Comparison of ENCODE assay signal across 3 cellular contexts in the genomic region with DNA sequence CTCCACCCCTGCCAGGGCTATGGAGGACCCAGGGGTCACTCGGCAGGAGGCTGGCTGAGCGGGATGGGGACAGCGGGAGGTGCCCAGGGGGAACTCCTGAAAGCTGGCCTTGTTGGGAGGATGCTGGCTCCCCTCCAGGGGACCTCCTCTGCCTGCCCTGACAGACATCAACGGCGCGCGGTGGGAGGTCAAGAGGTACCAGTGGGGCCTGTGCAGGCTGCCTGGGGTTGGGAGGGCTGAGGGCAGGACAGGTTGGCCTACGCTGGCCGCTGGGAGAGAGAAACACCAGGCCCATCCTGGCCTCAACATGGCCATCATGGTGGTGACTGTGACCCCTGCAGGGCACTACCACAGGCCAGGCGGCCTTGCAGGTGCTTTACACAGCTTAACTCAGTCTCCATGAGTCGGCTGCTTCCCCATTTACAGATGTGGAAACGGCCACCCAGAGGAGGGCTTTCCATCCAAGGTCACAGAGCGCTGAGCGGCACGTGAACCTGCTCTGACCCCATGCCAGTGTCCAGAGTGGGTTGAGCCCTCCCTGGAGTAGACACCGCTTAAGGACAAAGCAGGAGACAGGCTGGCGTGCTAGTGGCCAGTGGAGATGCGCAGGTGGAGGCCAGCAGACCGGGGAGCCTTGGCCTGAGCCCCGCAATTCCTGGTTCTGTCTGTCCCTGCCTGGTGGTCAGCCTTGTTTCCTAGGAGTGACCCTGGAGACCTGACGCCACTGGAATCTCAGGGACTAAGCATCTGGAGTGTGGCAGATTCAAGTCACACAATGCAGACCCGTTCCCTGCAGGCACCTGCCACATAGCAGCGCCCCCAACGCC.
A peak's percentile ranks its signal among the peaks of the same experiment; 100 is the strongest.
TF ChIP-seq lines count a peak whose summit lies in the region.

No MANE protein-coding gene starts in this region.

TF ChIP-seq in SK-N-SH, 30 proteins besides CTCF, POLR2A, EP300 and RAD21:
- TF ChIP-seq EZH2phosphoT487 (IDR thresholded peaks at IDR 0.05; ENCODE audit: borderline replicate concordance, low read depth) (no peak), CHD2 (IDR thresholded peaks at IDR 0.05; ENCODE audit: low read length, partially characterized antibody) (no peak), FOXJ3 (CRISPR knock-in tag; IDR thresholded peaks at IDR 0.05) (no peak)
- TF ChIP-seq, protein P1, sequence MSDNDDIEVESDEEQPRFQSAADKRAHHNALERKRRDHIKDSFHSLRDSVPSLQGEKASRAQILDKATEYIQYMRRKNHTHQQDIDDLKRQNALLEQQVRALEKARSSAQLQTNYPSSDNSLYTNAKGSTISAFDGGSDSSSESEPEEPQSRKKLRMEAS (IDR thresholded peaks at IDR 0.05; ENCODE audit: low read depth) = no peak
TF ChIP-seq in SK-N-SH: peak in this region for 0.

TF ChIP-seq in SK-N-SH treated with all-trans-retinoic acid at 6 μM for 48 hours, 23 proteins besides CTCF, POLR2A, EP300 and RAD21 (continues in another document):
- TF ChIP-seq RARB (CRISPR knock-in tag; IDR thresholded peaks at IDR 0.05) (no peak), OSR1 (CRISPR knock-in tag; IDR thresholded peaks at IDR 0.05) (no peak), PPARA (CRISPR knock-in tag; IDR thresholded peaks at IDR 0.05; ENCODE audit: borderline replicate concordance) (no peak), ZFP30 (CRISPR knock-in tag; IDR thresholded peaks at IDR 0.05) (no peak), ZNF565 (CRISPR knock-in tag; conservative IDR thresholded peaks at IDR 0.05; ENCODE audit: low read depth) (no peak), ISL1 (CRISPR knock-in tag; IDR thresholded peaks at IDR 0.05) (no peak), CREB5 (CRISPR knock-in tag; IDR thresholded peaks at IDR 0.05; ENCODE audit: low read depth) (no peak), ZC3H10 (CRISPR knock-in tag; IDR thresholded peaks at IDR 0.05) (no peak), GLIS3 (CRISPR knock-in tag; IDR thresholded peaks at IDR 0.05) (no peak), ARNTL (CRISPR knock-in tag; IDR thresholded peaks at IDR 0.05; ENCODE audit: borderline replicate concordance, low read depth) (no peak), ZNF70 (CRISPR knock-in tag; IDR thresholded peaks at IDR 0.05) (no peak), POU6F1 (CRISPR knock-in tag; IDR thresholded peaks at IDR 0.05; ENCODE audit: borderline replicate concordance, low read depth) (no peak), TSHZ2 (CRISPR knock-in tag; IDR thresholded peaks at IDR 0.05) (no peak)
- TF ChIP-seq, protein P2, sequence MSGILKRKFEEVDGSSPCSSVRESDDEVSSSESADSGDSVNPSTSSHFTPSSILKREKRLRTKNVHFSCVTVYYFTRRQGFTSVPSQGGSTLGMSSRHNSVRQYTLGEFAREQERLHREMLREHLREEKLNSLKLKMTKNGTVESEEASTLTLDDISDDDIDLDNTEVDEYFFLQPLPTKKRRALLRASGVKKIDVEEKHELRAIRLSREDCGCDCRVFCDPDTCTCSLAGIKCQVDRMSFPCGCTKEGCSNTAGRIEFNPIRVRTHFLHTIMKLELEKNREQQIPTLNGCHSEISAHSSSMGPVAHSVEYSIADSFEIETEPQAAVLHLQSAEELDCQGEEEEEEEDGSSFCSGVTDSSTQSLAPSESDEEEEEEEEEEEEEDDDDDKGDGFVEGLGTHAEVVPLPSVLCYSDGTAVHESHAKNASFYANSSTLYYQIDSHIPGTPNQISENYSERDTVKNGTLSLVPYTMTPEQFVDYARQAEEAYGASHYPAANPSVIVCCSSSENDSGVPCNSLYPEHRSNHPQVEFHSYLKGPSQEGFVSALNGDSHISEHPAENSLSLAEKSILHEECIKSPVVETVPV (CRISPR knock-in tag; IDR thresholded peaks at IDR 0.05) = no peak

TF ChIP-seq in HepG2, 621 proteins besides CTCF, POLR2A, EP300 and RAD21:
- no peak for TF ChIP-seq SRSF9 (IDR thresholded peaks at IDR 0.05; ENCODE audit: borderline replicate concordance, insufficient read depth, low read depth, low read length, poor library complexity, severe bottlenecking)
- peak; percentile 55; the same call in 1 of the 2 replicates for TF ChIP-seq GATAD2A (CRISPR knock-in tag; IDR thresholded peaks at IDR 0.05)
- TF ChIP-seq NR2F6 (IDR thresholded peaks at IDR 0.05) = no peak
- TF ChIP-seq NR2F6 (CRISPR knock-in tag; IDR thresholded peaks at IDR 0.05) = peak; percentile 60
- TF ChIP-seq AGO2 (optimal IDR thresholded peaks at IDR 0.05; ENCODE audit: low read depth, low read length) = peak; percentile 1
- TF ChIP-seq BCL6 (CRISPR knock-in tag; IDR thresholded peaks at IDR 0.05) = peak; percentile 16; the same call in 1 of the 2 replicates
- 0 out of 2 replicates have a peak, but pooled peaks have one; percentile 46 for TF ChIP-seq ZBTB4 (CRISPR knock-in tag; IDR thresholded peaks at IDR 0.05; ENCODE audit: borderline replicate concordance)
- TF ChIP-seq MYC (CRISPR knock-in tag; IDR thresholded peaks at IDR 0.05; ENCODE audit: borderline replicate concordance) = 0 out of 2 replicates have a peak, but pooled peaks have one; percentile 16
- TF ChIP-seq, protein P3, sequence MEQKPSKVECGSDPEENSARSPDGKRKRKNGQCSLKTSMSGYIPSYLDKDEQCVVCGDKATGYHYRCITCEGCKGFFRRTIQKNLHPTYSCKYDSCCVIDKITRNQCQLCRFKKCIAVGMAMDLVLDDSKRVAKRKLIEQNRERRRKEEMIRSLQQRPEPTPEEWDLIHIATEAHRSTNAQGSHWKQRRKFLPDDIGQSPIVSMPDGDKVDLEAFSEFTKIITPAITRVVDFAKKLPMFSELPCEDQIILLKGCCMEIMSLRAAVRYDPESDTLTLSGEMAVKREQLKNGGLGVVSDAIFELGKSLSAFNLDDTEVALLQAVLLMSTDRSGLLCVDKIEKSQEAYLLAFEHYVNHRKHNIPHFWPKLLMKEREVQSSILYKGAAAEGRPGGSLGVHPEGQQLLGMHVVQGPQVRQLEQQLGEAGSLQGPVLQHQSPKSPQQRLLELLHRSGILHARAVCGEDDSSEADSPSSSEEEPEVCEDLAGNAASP (CRISPR knock-in tag; IDR thresholded peaks at IDR 0.05; ENCODE audit: borderline replicate concordance) = peak; percentile 55; the same call in 1 of the 2 replicates
- TF ChIP-seq RARA (CRISPR knock-in tag; IDR thresholded peaks at IDR 0.05) = peak; percentile 80
- TF ChIP-seq ZFX (CRISPR knock-in tag; IDR thresholded peaks at IDR 0.05; ENCODE audit: low read depth) = peak; percentile 36; the same call in 1 of the 2 replicates
- TF ChIP-seq ZBTB42 (CRISPR knock-in tag; IDR thresholded peaks at IDR 0.05) = no peak
- peak; percentile 98 for TF ChIP-seq ZBTB33 (CRISPR knock-in tag; IDR thresholded peaks at IDR 0.05)
- 0 out of 2 replicates have a peak, but pooled peaks have one; percentile 28 for TF ChIP-seq HOXA3 (CRISPR knock-in tag; IDR thresholded peaks at IDR 0.05)
- TF ChIP-seq KLF11 (CRISPR knock-in tag; IDR thresholded peaks at IDR 0.05) = no peak
- TF ChIP-seq ZNF687 (CRISPR knock-in tag; IDR thresholded peaks at IDR 0.05) = peak; percentile 55
- TF ChIP-seq ZMYM3 (CRISPR knock-in tag; IDR thresholded peaks at IDR 0.05) = 0 out of 2 replicates have a peak, but pooled peaks have one; percentile 15
- 0 out of 2 replicates have a peak, but pooled peaks have one; percentile 49 for TF ChIP-seq RXRA (CRISPR knock-in tag; IDR thresholded peaks at IDR 0.05)
- no peak for TF ChIP-seq RORA (CRISPR knock-in tag; IDR thresholded peaks at IDR 0.05)
- TF ChIP-seq WIZ (CRISPR knock-in tag; IDR thresholded peaks at IDR 0.05) = no peak
- TF ChIP-seq ZNF746 (CRISPR knock-in tag; IDR thresholded peaks at IDR 0.05) = no peak
- TF ChIP-seq ZBTB38 (CRISPR knock-in tag; IDR thresholded peaks at IDR 0.05) = peak; percentile 79
- TF ChIP-seq CBFB (CRISPR knock-in tag; IDR thresholded peaks at IDR 0.05) = no peak
- TF ChIP-seq ZBTB39 (CRISPR knock-in tag; IDR thresholded peaks at IDR 0.05) = no peak
- TF ChIP-seq NONO (IDR thresholded peaks at IDR 0.05) = no peak
- 0 out of 2 replicates have a peak, but pooled peaks have one; percentile 54 for TF ChIP-seq NONO (CRISPR knock-in tag; conservative IDR thresholded peaks at IDR 0.05)
- TF ChIP-seq RXRB (CRISPR knock-in tag; IDR thresholded peaks at IDR 0.05; ENCODE audit: borderline replicate concordance) = 0 out of 2 replicates have a peak, but pooled peaks have one; percentile 11
- peak; percentile 57; the same call in 1 of the 2 replicates for TF ChIP-seq HNRNPL (IDR thresholded peaks at IDR 0.05; ENCODE audit: low read depth, low read length)
- TF ChIP-seq HDAC1 (CRISPR knock-in tag; IDR thresholded peaks at IDR 0.05) = peak; percentile 39; the same call in 1 of the 2 replicates
- peak; percentile 74; the same call in 1 of the 2 replicates for TF ChIP-seq ZNF296 (CRISPR knock-in tag; conservative IDR thresholded peaks at IDR 0.05)
- TF ChIP-seq ZNF891 (CRISPR knock-in tag; IDR thresholded peaks at IDR 0.05) = no peak
- 0 out of 2 replicates have a peak, but pooled peaks have one; percentile 20 for TF ChIP-seq THAP11 (CRISPR knock-in tag; IDR thresholded peaks at IDR 0.05)
